Comparison of ENCODE assay signal across 22 cellular contexts in genomic region chr18:63789327-63789726, GRCh38. TPM values are rescaled to one million over a fixed set of nuclear protein-coding genes. Genes with fewer than 3 reads are reported as not detected.
DNase-seq lines count a peak whose midpoint lies in the region; ATAC-seq and TF ChIP-seq lines count a peak whose summit lies in the region.
"Had no signal": no experiment of that assay in that cellular context is flagged by ENCODE, and none has a peak within 500 bp of the region (broad histone marks: within the 10 kb centered on the region; RNA-seq: fewer than 3 reads in every experiment).

No MANE protein-coding gene starts in this region.

- peak overlapping the region; percentile 84; the same call in 1 of the 3 replicates for H2BK15ac ChIP-seq in IMR-90 (ENCODE audit: low read depth, low read length)

- peak overlapping the region; percentile 89; the same call in 1 of the 2 replicates for H2BK20ac ChIP-seq in IMR-90 (ENCODE audit: low read depth, low read length)

- no peaks in the 10 kb centered on the region; a peak in 1 of 4 replicates for H3K79me1 ChIP-seq in IMR-90 (ENCODE audit: low read depth in 1 of 2, low read length in 2 of 2)

- H3K9me3 ChIP-seq in IMR-90 (ENCODE audit: control insufficient read depth, insufficient read depth, low read length), result no peaks in the 10 kb centered on the region
- H3K9me3 ChIP-seq in prostate gland, result no peaks in the 10 kb centered on the region
- H3K9me3 ChIP-seq in Karpas-422 (ENCODE audit: low read length), result no peaks in the 10 kb centered on the region
- H3K9me3 ChIP-seq: A549 had no signal

- H3K9ac ChIP-seq in IMR-90 (ENCODE audit: low read depth, low read length), result no peak overlapping the region
- H3K9ac ChIP-seq in Karpas-422 (ENCODE audit: low read length), result no peak overlapping the region

- TF ChIP-seq POLR2A in IMR-90 (IDR thresholded peaks at IDR 0.05; ENCODE audit: low read depth, low read length) (no peak), prostate gland (IDR thresholded peaks at IDR 0.05) (no peak)

- 0 out of 2 replicates have a peak overlapping the region, but pooled peaks have one; percentile 12 for H3K23ac ChIP-seq in IMR-90 (ENCODE audit: low read depth, low read length)

- H4K91ac ChIP-seq in IMR-90 (ENCODE audit: insufficient read depth, low read depth, low read length), result peak overlapping the region; percentile 30; the same call in 1 of the 2 replicates

- peaks cover 2% of the 10 kb centered on the region; the same call in 1 of the 2 replicates for H3K9me1 ChIP-seq in IMR-90 (ENCODE audit: insufficient read depth, low read length)

- TF ChIP-seq CTCF in Calu3 (IDR thresholded peaks at IDR 0.05; ENCODE audit: unreplicated experiment) (no peak), IMR-90 (conservative IDR thresholded peaks at IDR 0.05; ENCODE audit: low read depth, low read length) (no peak), natural killer cell (IDR thresholded peaks at IDR 0.05) (no peak), prostate gland (IDR thresholded peaks at IDR 0.05) (no peak)

- no peak for TF ChIP-seq RAD21 in IMR-90 (IDR thresholded peaks at IDR 0.05; ENCODE audit: low read length)

- H3K4me2 ChIP-seq in IMR-90 (ENCODE audit: low read depth, low read length), result no peak overlapping the region
- H3K4me2 ChIP-seq in Karpas-422 (ENCODE audit: low read depth, low read length, poor library complexity, severe bottlenecking), result no peak overlapping the region
- H3K4me2 ChIP-seq: A549 had no signal

- H3K4me1 Mint-ChIP-seq in Calu3 (ENCODE audit: low read depth, unreplicated experiment) (peaks cover 5% of the 10 kb centered on the region), natural killer cell (peaks cover 11% of the 10 kb centered on the region in 2 donors)
- H3K4me1 Mint-ChIP-seq in central memory CD8-positive, alpha-beta T cell, result peaks cover 7% of the 10 kb centered on the region
- H3K4me1 Mint-ChIP-seq in T-helper 2 cell treated with Interferon-gamma antibody and Interleukin-4, amounts not matched to agents 5 μg/mL and 100 μg/mL, for 36 hours (ENCODE audit: low read depth), result peaks cover 6% of the 10 kb centered on the region
- H3K4me1 Mint-ChIP-seq: CD4-positive, alpha-beta memory T cell had no signal

- no peak overlapping the region for H4K5ac ChIP-seq in IMR-90 (ENCODE audit: low read depth, low read length)

- WGBS in IMR-90 (ENCODE audit: extremely low coverage in 2 of 2, insufficient read length in 1 of 2), 2 experiments, result no CpG with 5 or more reads among the region's 2 CpGs
- WGBS in prostate gland, result 94% methylated on average over 2 of the region's 2 CpGs

- H4K20me1 ChIP-seq in IMR-90 (ENCODE audit: insufficient read depth, low read length) (no peaks in the 10 kb centered on the region), Karpas-422 (ENCODE audit: insufficient read depth, low read depth, low read length) (no peaks in the 10 kb centered on the region)

- DNase-seq in Calu3, result no peak
- no peak for DNase-seq in IMR-90
- no peak for DNase-seq in central memory CD8-positive, alpha-beta T cell (ENCODE audit: low spot score in 2 of 2)
- no peak for DNase-seq in natural killer cell
- no peak for DNase-seq in T-helper 2 cell treated with Interferon-gamma antibody and Interleukin-4, amounts not matched to agents 5 μg/mL and 100 μg/mL, for 36 hours (ENCODE audit: low spot score)
- DNase-seq in prostate gland (ENCODE audit: low spot score), result no peak
- DNase-seq in Karpas-422, result no peak
- DNase-seq: C1 segment of cervical spinal cord; CD4-positive, alpha-beta memory T cell; COR-L47; KBM-7; MM.1S; NCI-H1417 treated with DMSO at 0.1 percent for 48 hours; NCI-H1694 treated with DMSO at 0.1 percent for 48 hours; NCI-H2081; NCI-H2227 treated with DMSO at 0.1 percent for 48 hours; NCI-H526 treated with DMSO at 0.1 percent for 48 hours; SHP77 treated with DMSO at 0.1 percent for 48 hours had no signal

- ATAC-seq in IMR-90 (ENCODE audit: low read depth) (no peak), natural killer cell (no peak)
- ATAC-seq in central memory CD8-positive, alpha-beta T cell (replicated peaks; ENCODE audit: extremely low read depth, poor library complexity, severe bottlenecking), result no peak
- ATAC-seq: Panc1 had no signal

- H3K4me1 ChIP-seq in IMR-90 (ENCODE audit: control insufficient read depth, insufficient read depth, low read length) (no peaks in the 10 kb centered on the region; the same call in 1 of the 2 replicates), prostate gland (replicated peaks) (no peaks in the 10 kb centered on the region), Karpas-422 (ENCODE audit: low read length) (no peaks in the 10 kb centered on the region)
- H3K4me1 ChIP-seq: A549 had no signal

- peak overlapping the region; percentile 15; the same call in 1 of the 2 replicates for H3K14ac ChIP-seq in IMR-90 (replicated peaks; ENCODE audit: low read depth, low read length)

- CTCF ChIA-PET in Calu3 (lab: Charles Lee), result no interaction called here
- CTCF ChIA-PET in IMR-90 (lab: Yijun Ruan, JAX), result interaction anchor here (1.4 kb wide), 1 partner anchor 10 kb away, joined by 3 read pairs; no protein-coding TSS in a partner anchor

- no peaks in the 10 kb centered on the region for H3K79me2 ChIP-seq in Karpas-422 (ENCODE audit: low read length)

- in situ Hi-C loops in IMR-90 (cut with MboI; ENCODE audit: low sequenced_read_pairs), result no loop called here

- H3K27ac Mint-ChIP-seq in Calu3 (ENCODE audit: unreplicated experiment) (peak overlapping the region; percentile 64), natural killer cell (peak overlapping the region; percentile 67 to 88)
- H3K27ac Mint-ChIP-seq in central memory CD8-positive, alpha-beta T cell (ENCODE audit: low read depth), result peak overlapping the region; percentile 1
- no peak overlapping the region for H3K27ac Mint-ChIP-seq in T-helper 2 cell treated with Interferon-gamma antibody and Interleukin-4, amounts not matched to agents 5 μg/mL and 100 μg/mL, for 36 hours
- H3K27ac Mint-ChIP-seq: CD4-positive, alpha-beta memory T cell had no signal

- peak overlapping the region; percentile 89 for H2BK120ac ChIP-seq in IMR-90 (ENCODE audit: low read depth, low read length)

- H3K9me3 Mint-ChIP-seq in Calu3 (ENCODE audit: low read depth, unreplicated experiment), result no peaks in the 10 kb centered on the region
- no peaks in the 10 kb centered on the region for H3K9me3 Mint-ChIP-seq in central memory CD8-positive, alpha-beta T cell
- no peaks in the 10 kb centered on the region for H3K9me3 Mint-ChIP-seq in natural killer cell
- no peaks in the 10 kb centered on the region for H3K9me3 Mint-ChIP-seq in T-helper 2 cell treated with Interferon-gamma antibody and Interleukin-4, amounts not matched to agents 5 μg/mL and 100 μg/mL, for 36 hours

- H3K9me2 ChIP-seq in Karpas-422 (replicated peaks; ENCODE audit: insufficient read depth, low read length), result no peaks in the 10 kb centered on the region

- H3K4ac ChIP-seq in IMR-90 (ENCODE audit: low read depth, low read length), result peak overlapping the region; percentile 62; the same call in 1 of the 2 replicates

- no peaks in the 10 kb centered on the region for H3K27me3 Mint-ChIP-seq in Calu3 (ENCODE audit: unreplicated experiment)
- H3K27me3 Mint-ChIP-seq in central memory CD8-positive, alpha-beta T cell, result no peaks in the 10 kb centered on the region
- peaks cover 0 to 7% of the 10 kb centered on the region in 2 donors for H3K27me3 Mint-ChIP-seq in natural killer cell (ENCODE audit: low read depth in 2 of 2)
- H3K27me3 Mint-ChIP-seq in T-helper 2 cell treated with Interferon-gamma antibody and Interleukin-4, amounts not matched to agents 5 μg/mL and 100 μg/mL, for 36 hours (ENCODE audit: low read depth), result no peaks in the 10 kb centered on the region

- peak overlapping the region; percentile 20 to 74; a peak in 2 of 4 replicates for H4K8ac ChIP-seq in IMR-90 (ENCODE audit: low read depth in 2 of 2, low read length in 2 of 2)

- H3K27me3 ChIP-seq in IMR-90 (ENCODE audit: control insufficient read depth, insufficient read depth, low read length) (no peaks in the 10 kb centered on the region), prostate gland (replicated peaks; ENCODE audit: insufficient read depth) (no peaks in the 10 kb centered on the region), Karpas-422 (ENCODE audit: low read length) (no peaks in the 10 kb centered on the region)

- dilution Hi-C loops in IMR-90 (cut with HindIII; ENCODE audit: low sequenced_read_pairs, unreplicated experiment), result no loop called here

- BruUV-seq in Calu3 (replicated peaks; lab: Mats Ljungman, UMichigan), result no TSS peak
- BruUV-seq in IMR-90 (replicated peaks; lab: Mats Ljungman, UMichigan), result no TSS peak

- H3K18ac ChIP-seq in IMR-90 (ENCODE audit: low read depth, low read length), result no peak overlapping the region

- no peaks in the 10 kb centered on the region for H3K36me3 ChIP-seq in IMR-90 (ENCODE audit: control insufficient read depth, insufficient read depth, low read length)
- no peaks in the 10 kb centered on the region for H3K36me3 ChIP-seq in prostate gland
- no peaks in the 10 kb centered on the region for H3K36me3 ChIP-seq in Karpas-422 (ENCODE audit: insufficient read depth, low read length)

- H3K4me3 Mint-ChIP-seq in Calu3 (ENCODE audit: low read depth, unreplicated experiment) (no peak overlapping the region), natural killer cell (no peak overlapping the region)
- no peak overlapping the region for H3K4me3 Mint-ChIP-seq in central memory CD8-positive, alpha-beta T cell
- no peak overlapping the region for H3K4me3 Mint-ChIP-seq in T-helper 2 cell treated with Interferon-gamma antibody and Interleukin-4, amounts not matched to agents 5 μg/mL and 100 μg/mL, for 36 hours
- H3K4me3 Mint-ChIP-seq: CD4-positive, alpha-beta memory T cell had no signal

- H3K27ac ChIP-seq in IMR-90 (ENCODE audit: insufficient read depth, low read length) (no peak overlapping the region), prostate gland (no peak overlapping the region), Karpas-422 (ENCODE audit: low read length) (no peak overlapping the region)
- H3K27ac ChIP-seq: A549, RWPE1, SK-N-MC had no signal

- intact Hi-C loops in Calu3 (cut with micrococcal nuclease; ENCODE audit: unreplicated experiment), result no loop called here
- intact Hi-C loops in IMR-90 (cut with micrococcal nuclease), result no loop called here
- intact Hi-C loops in natural killer cell (cut with micrococcal nuclease), result no loop called here
- intact Hi-C loops in prostate gland (cut with DNase I), result no loop called here

- H3K36me3 Mint-ChIP-seq in Calu3 (ENCODE audit: insufficient read depth, unreplicated experiment) (no peaks in the 10 kb centered on the region), natural killer cell (no peaks in the 10 kb centered on the region)
- H3K36me3 Mint-ChIP-seq in central memory CD8-positive, alpha-beta T cell (ENCODE audit: insufficient read depth), result no peaks in the 10 kb centered on the region
- H3K36me3 Mint-ChIP-seq in T-helper 2 cell treated with Interferon-gamma antibody and Interleukin-4, amounts not matched to agents 5 μg/mL and 100 μg/mL, for 36 hours (ENCODE audit: low read depth), result no peaks in the 10 kb centered on the region
- H3K36me3 Mint-ChIP-seq: CD4-positive, alpha-beta memory T cell had no signal

- H2AK9ac ChIP-seq in IMR-90 (replicated peaks; ENCODE audit: low read depth, low read length, poor library complexity), result no peak overlapping the region

- H2BK5ac ChIP-seq in IMR-90 (ENCODE audit: low read depth, low read length, poor library complexity, severe bottlenecking), result peak overlapping the region; percentile 16

- H2AK5ac ChIP-seq in IMR-90 (ENCODE audit: low read depth, low read length), result 0 out of 2 replicates have a peak overlapping the region, but pooled peaks have one; percentile 47

- H2AFZ ChIP-seq in IMR-90 (replicated peaks; ENCODE audit: low read length, poor library complexity), result no peak overlapping the region
- H2AFZ ChIP-seq in Karpas-422 (ENCODE audit: low read length), result no peak overlapping the region

- POLR2A ChIA-PET in IMR-90 (lab: Charles Lee; ENCODE audit: unreplicated experiment), result no interaction called here

- H3K56ac ChIP-seq in IMR-90 (ENCODE audit: extremely low read depth, insufficient read depth, low read length), result no peak overlapping the region

- H3K4me3 ChIP-seq in IMR-90 (ENCODE audit: insufficient read depth, low read depth, low read length) (no peak overlapping the region), prostate gland (no peak overlapping the region), Karpas-422 (ENCODE audit: low read length) (no peak overlapping the region)
- H3K4me3 ChIP-seq: A549, SK-N-MC had no signal

RNA-seq across cellular contexts. Expression of gene SERPINB7, which starts 14.1 kb away (rescaled TPM):
- 0.19 and 0.88 TPM in 2 replicates for total RNA-seq in Calu3 (2022)
- 100 and 120 TPM in 2 replicates for total RNA-seq in IMR-90 (2012; rRNA removed)
- polyA plus RNA-seq in IMR-90 (2012; rRNA removed), result 76.5 and 79.9 TPM in 2 replicates
- polyA plus RNA-seq in IMR-90 (2012; cell fraction: cytosol; rRNA removed), result 21.4 and 33.7 TPM in 2 replicates
- polyA plus RNA-seq in IMR-90 (2012; cell fraction: nucleus; rRNA removed; ENCODE audit: low replicate concordance), result 4.6 and 37.3 TPM in 2 replicates
- total RNA-seq in natural killer cell, result not detected
- under 1 TPM in 1 of 2 donors, not detected in 1; 0.97 TPM for total RNA-seq in prostate gland
- 2.8 TPM in 1 of 2 replicates, not detected in the other for total RNA-seq in Karpas-422 (2014; rRNA removed; shearing (Covaris generic); ENCODE audit: low replicate concordance)
- total RNA-seq: CD4-positive, alpha-beta memory T cell had no signal
- polyA plus RNA-seq: CD4-positive, alpha-beta memory T cell had no signal

Comparison
In these comparisons a context has a peak if more than half of its experiments do, and no peak if none do; other contexts are left out.
1. RNA of gene SERPINB7, which starts 14.1 kb away (total RNA-seq): 100 to 120 TPM in IMR-90; 2.8 TPM in Karpas-422, 0.97 TPM in prostate gland, 0.19 to 0.88 TPM in Calu3 and not detected in natural killer cell; every median in the first group is over 10 times any median in the second.